8 cellular contexts compared by ENCODE assay signal in the genomic region with DNA sequence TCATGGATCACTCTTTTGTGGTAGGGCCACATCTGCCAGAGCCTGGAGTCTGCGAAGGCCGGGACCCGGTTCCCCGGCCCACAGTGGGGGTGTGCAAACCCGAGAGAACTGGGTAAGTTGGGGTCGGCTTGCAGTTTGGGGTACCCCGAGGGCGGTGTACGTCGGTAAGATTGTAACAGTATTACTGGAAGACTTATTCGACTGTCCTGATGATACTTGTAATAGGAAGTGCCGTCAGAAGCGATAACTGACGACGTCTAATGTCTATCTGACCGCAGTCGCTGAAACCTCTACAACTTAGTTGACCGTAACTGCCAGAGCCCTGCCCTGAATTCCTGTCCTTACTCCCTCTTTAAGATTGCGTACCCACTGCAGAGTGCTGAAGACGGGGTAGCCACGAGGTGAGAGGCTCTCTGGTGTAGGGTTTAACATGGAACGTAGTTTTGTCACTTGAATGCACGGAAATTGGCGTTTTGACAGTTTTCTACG. TPM values are rescaled to one million over a fixed set of nuclear protein-coding genes. Genes with fewer than 3 reads are reported as not detected.
DNase-seq lines count a peak whose midpoint lies in the region; ATAC-seq and TF ChIP-seq lines count a peak whose summit lies in the region.

No MANE protein-coding gene starts in this region.

- H2AFZ ChIP-seq in smooth muscle cell (ENCODE audit: low read depth), result no peak overlapping the region

- no peak for TF ChIP-seq CTCF in smooth muscle cell (IDR thresholded peaks at IDR 0.05; ENCODE audit: borderline replicate concordance, insufficient read depth, poor library complexity, severe bottlenecking)

- H3K9me3 Mint-ChIP-seq in activated naive CD4-positive, alpha-beta T cell treated with anti-CD3 and anti-CD28 coated beads, Interleukin-2, amount 50 U/mL, for 72 hours, result no peaks in the 10 kb centered on the region

- H3K36me3 ChIP-seq in iPS DF 6.9 (ENCODE audit: control insufficient read depth, insufficient read depth, low read length) (peaks cover 42% of the 10 kb centered on the region), smooth muscle cell (ENCODE audit: low read depth) (peaks cover 5% of the 10 kb centered on the region)

- WGBS in iPS DF 6.9 (ENCODE audit: insufficient coverage, insufficient read length), result no CpG with 5 or more reads among the region's 25 CpGs
- 1% methylated on average over 25 of the region's 25 CpGs for WGBS in smooth muscle cell (ENCODE audit: low lambda C conversion rate)

- ATAC-seq in GM18498 (IDR thresholded peaks at IDR 0.05; ENCODE audit: unreplicated experiment) (peak; percentile 8), HG03159 (IDR thresholded peaks at IDR 0.05; ENCODE audit: unreplicated experiment) (peak; percentile 4), HG03378 (IDR thresholded peaks at IDR 0.05; ENCODE audit: unreplicated experiment) (no peak)
- peak in 1 of 2 donors; percentile 4 for ATAC-seq in activated naive CD4-positive, alpha-beta T cell treated with anti-CD3 and anti-CD28 coated beads, Interleukin-2, amount 50 U/mL, for 72 hours

- H3K27me3 ChIP-seq in iPS DF 6.9 (ENCODE audit: control insufficient read depth, insufficient read depth, low read length) (no peaks in the 10 kb centered on the region), smooth muscle cell (ENCODE audit: low read depth) (no peaks in the 10 kb centered on the region)

- DNase-seq in activated naive CD4-positive, alpha-beta T cell treated with anti-CD3 and anti-CD28 coated beads, Interleukin-2, amount 50 U/mL, for 72 hours (ENCODE audit: low spot score in 2 of 2), result peak in 1 of 2 donors; percentile 24
- no peak for DNase-seq in iPS DF 6.9 (ENCODE audit: low read depth, low spot score)
- DNase-seq in smooth muscle cell (lab: John Stamatoyannopoulos, UW; ENCODE audit: unreplicated experiment), result no peak
- DNase-seq in NK-92 (lab: John Stamatoyannopoulos, UW; ENCODE audit: unreplicated experiment), result no peak
- no peak for DNase-seq in HCEC 1CT

- peaks cover 43 to 56% of the 10 kb centered on the region in 2 donors for H3K36me3 Mint-ChIP-seq in activated naive CD4-positive, alpha-beta T cell treated with anti-CD3 and anti-CD28 coated beads, Interleukin-2, amount 50 U/mL, for 72 hours

- H4K20me1 ChIP-seq in smooth muscle cell (ENCODE audit: low read depth), result peaks cover 50% of the 10 kb centered on the region

- H3K4me3 ChIP-seq in iPS DF 6.9 (ENCODE audit: low read length) (peak overlapping the region; percentile 92), smooth muscle cell (peak overlapping the region; percentile 61)

- H3K9ac ChIP-seq in smooth muscle cell (ENCODE audit: low read depth), result peak overlapping the region; percentile 84

- peak overlapping the region; percentile 12 for H3K27ac ChIP-seq in iPS DF 6.9 (ENCODE audit: low read length)
- H3K27ac ChIP-seq in smooth muscle cell (ENCODE audit: low read depth), result peak overlapping the region; percentile 69

- peak overlapping the region; percentile 97 for H3K4me2 ChIP-seq in smooth muscle cell

- H3K9me3 ChIP-seq in iPS DF 6.9 (ENCODE audit: control insufficient read depth, insufficient read depth, low read length) (no peaks in the 10 kb centered on the region), smooth muscle cell (replicated peaks; ENCODE audit: low read depth) (no peaks in the 10 kb centered on the region)

- H3K79me2 ChIP-seq in smooth muscle cell (ENCODE audit: low read depth), result peaks cover 31% of the 10 kb centered on the region

- peaks cover 39% of the 10 kb centered on the region for H3F3A ChIP-seq in smooth muscle cell (ENCODE audit: low read depth)

- H3K27ac Mint-ChIP-seq in activated naive CD4-positive, alpha-beta T cell treated with anti-CD3 and anti-CD28 coated beads, Interleukin-2, amount 50 U/mL, for 72 hours, result peak overlapping the region; percentile 99 to 100

- H3K4me1 ChIP-seq in iPS DF 6.9 (ENCODE audit: control insufficient read depth, insufficient read depth, low read length) (peaks cover 6% of the 10 kb centered on the region; the same call in 1 of the 2 replicates), smooth muscle cell (ENCODE audit: low read depth) (peaks cover 32% of the 10 kb centered on the region)

RNA-seq across cellular contexts. Expression of a gene that starts 24.0 kb away (rescaled TPM):
- total RNA-seq in activated naive CD4-positive, alpha-beta T cell treated with anti-CD3 and anti-CD28 coated beads, Interleukin-2, amount 50 U/mL, for 72 hours, result 10 to 100 TPM; 29.1 to 42.0 TPM
- total RNA-seq in smooth muscle cell, result 51.4 and 58.0 TPM in 2 replicates
- polyA plus RNA-seq in smooth muscle cell, result 65.6 and 92.9 TPM in 2 replicates

RNA-seq across cellular contexts. Expression of a gene that starts 52.6 kb away (rescaled TPM):
- total RNA-seq in activated naive CD4-positive, alpha-beta T cell treated with anti-CD3 and anti-CD28 coated beads, Interleukin-2, amount 50 U/mL, for 72 hours, result 1 to 10 TPM in 1 of 2 donors, under 1 TPM in 1; 0.41 to 1.4 TPM
- total RNA-seq in smooth muscle cell, result 0.76 and 2.7 TPM in 2 replicates
- 0.70 and 2.2 TPM in 2 replicates for polyA plus RNA-seq in smooth muscle cell

RNA-seq across cellular contexts. Expression of a gene that starts 58.5 kb away (rescaled TPM):
- 1,000 to 10,000 TPM; 1,283 to 1,379 TPM for total RNA-seq in activated naive CD4-positive, alpha-beta T cell treated with anti-CD3 and anti-CD28 coated beads, Interleukin-2, amount 50 U/mL, for 72 hours
- total RNA-seq in smooth muscle cell, result 1,100 and 1,184 TPM in 2 replicates
- 2,038 and 2,323 TPM in 2 replicates for polyA plus RNA-seq in smooth muscle cell
